Comparison of ENCODE assay signal across 11 cellular contexts in genomic region chr5:2207966-2208544, GRCh38.
DNase-seq lines count a peak whose midpoint lies in the region; ATAC-seq and TF ChIP-seq lines count a peak whose summit lies in the region.
"Had no signal": no experiment of that assay in that cellular context is flagged by ENCODE, and none has a peak within 500 bp of the region (broad histone marks: within the 10 kb centered on the region; RNA-seq: fewer than 3 reads in every experiment).

No MANE protein-coding gene starts in this region.

- H3K4me2 ChIP-seq in hepatocyte: no peak overlapping the region

- peaks cover 0 to 31% (median 5%) of the 10 kb centered on the region in 9 donors for H3K27me3 ChIP-seq in heart left ventricle
- H3K27me3 ChIP-seq in right atrium auricular region: no peaks in the 10 kb centered on the region
- H3K27me3 ChIP-seq in hepatocyte: peaks cover 4% of the 10 kb centered on the region
- peaks cover 8% of the 10 kb centered on the region for H3K27me3 ChIP-seq in upper lobe of right lung

- POLR2A ChIA-PET in RWPE1 (lab: Yijun Ruan, JAX; ENCODE audit: low non-redundant PET): no interaction called here

- no peaks in the 10 kb centered on the region for H3K9me3 ChIP-seq in heart left ventricle
- no peaks in the 10 kb centered on the region for H3K9me3 ChIP-seq in right atrium auricular region
- no peaks in the 10 kb centered on the region for H3K9me3 ChIP-seq in hepatocyte (ENCODE audit: low read depth)
- H3K9me3 ChIP-seq in upper lobe of right lung: no peaks in the 10 kb centered on the region
- H3K9me3 ChIP-seq: transverse colon had no signal

- intact Hi-C loops in heart left ventricle (cut with DNase I) (loop anchor here in 2 of 10 donors (5.0 kb wide), 1 partner anchor 1394 kb away; no protein-coding TSS in a partner anchor), upper lobe of right lung (cut with DNase I) (no loop called here)

- H3K27ac ChIP-seq in heart left ventricle (no peak overlapping the region), right atrium auricular region (no peak overlapping the region), RWPE1 (no peak overlapping the region), hepatocyte (no peak overlapping the region), upper lobe of right lung (no peak overlapping the region)
- H3K27ac ChIP-seq: transverse colon had no signal

- TF ChIP-seq CTCF in heart left ventricle (IDR thresholded peaks at IDR 0.05) (peak in 9 of 12 donors; percentile 9 to 48 (median 27)), right atrium auricular region (IDR thresholded peaks at IDR 0.05) (peak in 1 of 2 donors; percentile 43), RWPE1 (conservative IDR thresholded peaks at IDR 0.05; ENCODE audit: low read depth) (peak; percentile 40), hepatocyte (IDR thresholded peaks at IDR 0.05; ENCODE audit: poor library complexity) (peak; percentile 67), upper lobe of right lung (IDR thresholded peaks at IDR 0.05) (peak; percentile 33)

- no peaks in the 10 kb centered on the region for H3K79me2 ChIP-seq in hepatocyte

- WGBS in heart left ventricle, 4 donors: 23 to 35% (median 29%) methylated on average over 15 to 16 of the region's 16 CpGs
- 23% methylated on average over 16 of the region's 16 CpGs for whole genome bisulfite sequencing in hepatocyte (ENCODE audit: low lambda C conversion rate, missing lambda C conversion rate)

- DNase-seq in heart left ventricle: peak in 1 of 5 donors; percentile 48
- no peak for DNase-seq in right atrium auricular region (ENCODE audit: low spot score)
- peak; percentile 39 for DNase-seq in RWPE1 (ENCODE audit: low spot score)
- DNase-seq in hepatocyte (ENCODE audit: low spot score): peak; percentile 73
- DNase-seq in upper lobe of right lung: peak; percentile 68
- DNase-seq in NOMO-1 treated with dmso at 0.1 percent for 144 hours (lab: John Stamatoyannopoulos, UW; ENCODE audit: unreplicated experiment): no peak
- DNase-seq: activated CD8-positive, alpha-beta memory T cell treated with anti-CD3 and anti-CD28 coated beads, Interleukin-2, amount 50 U/mL, for 48 hours; foreskin melanocyte; transverse colon had no signal

- no peak for TF ChIP-seq POLR2A in heart left ventricle (IDR thresholded peaks at IDR 0.05)

- no peaks in the 10 kb centered on the region for H4K20me1 ChIP-seq in hepatocyte (ENCODE audit: insufficient read depth, poor library complexity, severe bottlenecking)

- peak in 3 of 4 donors; percentile 41 to 75 (median 70) for ATAC-seq in heart left ventricle
- peak; percentile 77 for ATAC-seq in upper lobe of right lung
- no peak for ATAC-seq in GM19397 (IDR thresholded peaks at IDR 0.05; ENCODE audit: unreplicated experiment)
- ATAC-seq in HG02938 (IDR thresholded peaks at IDR 0.05; ENCODE audit: unreplicated experiment): no peak

- no peaks in the 10 kb centered on the region for H3K9me2 ChIP-seq in hepatocyte (replicated peaks; ENCODE audit: insufficient read depth)

- H3K4me1 ChIP-seq in heart left ventricle (no peaks in the 10 kb centered on the region), right atrium auricular region (no peaks in the 10 kb centered on the region), hepatocyte (ENCODE audit: insufficient read depth) (no peaks in the 10 kb centered on the region), upper lobe of right lung (no peaks in the 10 kb centered on the region)
- H3K4me1 ChIP-seq: transverse colon had no signal

- no peak overlapping the region for H3K4me3 ChIP-seq in heart left ventricle
- H3K4me3 ChIP-seq in right atrium auricular region: no peak overlapping the region
- H3K4me3 ChIP-seq in hepatocyte: no peak overlapping the region
- no peak overlapping the region for H3K4me3 ChIP-seq in upper lobe of right lung
- H3K4me3 ChIP-seq: transverse colon had no signal

- CTCF ChIA-PET in RWPE1 (lab: Yijun Ruan, JAX): interaction anchor here (0.6 to 0.7 kb wide), 3 partner anchors 9 to 526 kb away, joined by 3 to 4 read pairs (median 4); no protein-coding TSS in a partner anchor

- no peak overlapping the region for H2AFZ ChIP-seq in hepatocyte

- no peaks in the 10 kb centered on the region for H3K36me3 ChIP-seq in heart left ventricle
- H3K36me3 ChIP-seq in right atrium auricular region: no peaks in the 10 kb centered on the region
- H3K36me3 ChIP-seq in hepatocyte (replicated peaks; ENCODE audit: insufficient read depth, low read depth): no peaks in the 10 kb centered on the region
- H3K36me3 ChIP-seq in upper lobe of right lung: no peaks in the 10 kb centered on the region
- H3K36me3 ChIP-seq: transverse colon had no signal

Comparison
In these comparisons a context has a peak if more than half of its experiments do, and no peak if none do; other contexts are left out.
1. ATAC-seq: peak in heart left ventricle (3 of 4) and upper lobe of right lung (single experiment); none in GM19397 (single experiment) and HG02938 (single experiment).
2. DNase-seq: peak in RWPE1 (single experiment), hepatocyte (single experiment) and upper lobe of right lung (single experiment); none in right atrium auricular region (single experiment) and NOMO-1 treated with dmso at 0.1 percent for 144 hours (single experiment).